ENCODE assay signal across 8 cellular contexts in genomic region chr6:34392497-34393190, GRCh38. TPM values are rescaled to one million over a fixed set of nuclear protein-coding genes. Genes with fewer than 3 reads are reported as not detected.
DNase-seq lines count a peak whose midpoint lies in the region; ATAC-seq, FAIRE-seq and TF ChIP-seq lines count a peak whose summit lies in the region.

Gene NUDT3, minus strand, starts transcription at chr6:34392669. Its CDS starts 307 bp downstream, at chr6:34392362.

- H3K9me3 ChIP-seq in left ventricle myocardium inferior (replicated peaks) (peaks cover 7% of the 10 kb centered on the region), prostate gland (no peaks in the 10 kb centered on the region)

- no peaks in the 10 kb centered on the region for H3K27me3 ChIP-seq in left ventricle myocardium inferior (ENCODE audit: low read depth)
- H3K27me3 ChIP-seq in prostate gland (replicated peaks; ENCODE audit: insufficient read depth), result no peaks in the 10 kb centered on the region

- H3K4me3 ChIP-seq in left ventricle myocardium inferior, result peak within 1 kb of the TSS; percentile 97
- peak within 1 kb of the TSS; percentile 88 to 90 for H3K4me3 ChIP-seq in prostate gland
- H3K4me3 ChIP-seq in urinary bladder (ENCODE audit: low read depth, low read length), result peak within 1 kb of the TSS; percentile 89

- intact Hi-C loops in left ventricle myocardium inferior (cut with micrococcal nuclease) (no loop called here), prostate gland (cut with DNase I) (loop anchor here (1.0 to 10.0 kb wide), 2 partner anchors 78 to 143 kb away; partner anchors contain the start of gene SMIM29)

- DNase-seq in GM12892 (ENCODE audit: insufficient read length) (peak; percentile 84), NCI-H146 (lab: John Stamatoyannopoulos, UW) (peak; percentile 91), T-helper 1 cell (peak; percentile 86 to 97 (median 90)), amniotic epithelial cell (ENCODE audit: low read depth) (peak; percentile 91), left ventricle myocardium inferior (peak; percentile 95), prostate gland (ENCODE audit: low spot score) (peak; percentile 93)

- peak; percentile 82 for ATAC-seq in HG02870 (IDR thresholded peaks at IDR 0.05; ENCODE audit: unreplicated experiment)

- H3K4me1 ChIP-seq in left ventricle myocardium inferior (peaks cover 59% of the 10 kb centered on the region), prostate gland (replicated peaks) (no peaks in the 10 kb centered on the region), urinary bladder (ENCODE audit: insufficient read depth) (no peaks in the 10 kb centered on the region)

- TF ChIP-seq POLR2A in GM12892 (IDR thresholded peaks at IDR 0.05; ENCODE audit: low read depth, low read length), result peak; percentile 77; the same call in 1 of the 2 replicates
- TF ChIP-seq POLR2A in prostate gland (IDR thresholded peaks at IDR 0.05), result peak; percentile 40

- FAIRE-seq in GM12892 (lab: Jason Lieb, UNC), result peak; percentile 99

- under 1% methylated on average over 87 of the region's 87 CpGs for WGBS in prostate gland
- WGBS in urinary bladder, result under 1% methylated on average over 87 of the region's 87 CpGs

- TF ChIP-seq CTCF in left ventricle myocardium inferior (IDR thresholded peaks at IDR 0.05; ENCODE audit: borderline replicate concordance) (peak; percentile 90), prostate gland (IDR thresholded peaks at IDR 0.05) (peak in 3 of 4 experiments; percentile 67 to 94 (median 91))

- H3K36me3 ChIP-seq in left ventricle myocardium inferior, result no peaks in the 10 kb centered on the region
- no peaks in the 10 kb centered on the region for H3K36me3 ChIP-seq in prostate gland
- H3K36me3 ChIP-seq in urinary bladder (ENCODE audit: insufficient read depth), result no peaks in the 10 kb centered on the region

- peak within 1 kb of the TSS; percentile 99 for H3K27ac ChIP-seq in left ventricle myocardium inferior (replicated peaks)
- H3K27ac ChIP-seq in prostate gland, result peak within 1 kb of the TSS; percentile 90 to 91
- peak within 1 kb of the TSS; percentile 97 for H3K27ac ChIP-seq in urinary bladder (ENCODE audit: low read depth)

RNA-seq across cellular contexts. Expression of gene NUDT3, which starts in this region (rescaled TPM):
- polyA plus RNA-seq in GM12892 (2012; ENCODE audit: missing spikeins), result 4.6 TPM
- total RNA-seq in left ventricle myocardium inferior (50.1 TPM), prostate gland (10 to 100 TPM; 28.9 to 30.8 TPM), urinary bladder (43.9 TPM)
- 20.7 TPM for polyA plus RNA-seq in urinary bladder

Comparison
In these comparisons a context has a peak if more than half of its experiments do, and no peak if none do; other contexts are left out.
1. Peak in every context shown above with its lines: DNase-seq, ATAC-seq, H3K4me3 ChIP-seq and H3K27ac ChIP-seq.